In genomic region chr2:161552015-161552414, GRCh38 we compare ENCODE assay signal across 21 cellular contexts.
"Had no signal": no experiment of that assay in that cellular context is flagged by ENCODE, and none has a peak within 500 bp of the region (broad histone marks: within the 10 kb centered on the region; RNA-seq: fewer than 3 reads in every experiment).

No MANE protein-coding gene starts in this region.

- ATAC-seq: foreskin keratinocyte; gastroesophageal sphincter; heart left ventricle; left lobe of liver; naive thymus-derived CD4-positive, alpha-beta T cell; stimulated activated effector memory CD8-positive, alpha-beta T cell treated with anti-CD3 and anti-CD28 coated beads, Interleukin-12 subunit alpha, Interleukin-12 subunit beta, amount 100 ng/mL, for 72 hours had no signal

- H3K4me2 ChIP-seq: hepatocyte, neural progenitor cell had no signal

- DNase-seq: dorsolateral prefrontal cortex; effector CD4-positive, alpha-beta T cell; foreskin keratinocyte; heart left ventricle; kidney; mesenchymal stem cell; naive thymus-derived CD4-positive, alpha-beta T cell; sigmoid colon; stimulated activated CD4-positive, alpha-beta T cell treated with anti-CD3 and anti-CD28 coated beads, Interleukin-2, amount 100 ng/mL, for 24 hours; stimulated activated CD4-positive, alpha-beta T cell treated with anti-CD3 and anti-CD28 coated beads, Interleukin-4, amount 100 ng/mL, for 24 hours; stimulated activated naive CD4-positive, alpha-beta T cell treated with Interleukin-2 at 50 U/mL for 16 hours; stomach; thyroid gland; trophoblast cell had no signal

- FAIRE-seq: kidney had no signal

- H3K4me1 ChIP-seq: foreskin keratinocyte, gastroesophageal sphincter, heart left ventricle, parathyroid adenoma, right atrium auricular region, sigmoid colon, stomach, thyroid gland had no signal

- H3K79me2 ChIP-seq: hepatocyte, parathyroid adenoma had no signal

- H3K27me3 ChIP-seq: dorsolateral prefrontal cortex, gastroesophageal sphincter, heart left ventricle, hepatocyte, neural progenitor cell, right atrium auricular region, sigmoid colon, stomach, thyroid gland had no signal

- H3K27ac ChIP-seq: dorsolateral prefrontal cortex, foreskin keratinocyte, gastroesophageal sphincter, heart left ventricle, hepatocyte, neural progenitor cell, parathyroid adenoma, right atrium auricular region, sigmoid colon, stomach, thyroid gland had no signal

- H2AFZ ChIP-seq: hepatocyte, neural progenitor cell, parathyroid adenoma had no signal

- H3K9ac ChIP-seq: neural progenitor cell, parathyroid adenoma had no signal

- H3K9me3 ChIP-seq: gastroesophageal sphincter, heart left ventricle, right atrium auricular region, sigmoid colon, stomach, thyroid gland had no signal

- H3K36me3 ChIP-seq: gastroesophageal sphincter, heart left ventricle, neural progenitor cell, right atrium auricular region, sigmoid colon, stomach, thyroid gland had no signal

- H3K4me3 ChIP-seq: dorsolateral prefrontal cortex, gastroesophageal sphincter, heart left ventricle, hepatocyte, neural progenitor cell, right atrium auricular region, sigmoid colon, stomach, thyroid gland had no signal
